26 cellular contexts compared by ENCODE assay signal in the genomic region with DNA sequence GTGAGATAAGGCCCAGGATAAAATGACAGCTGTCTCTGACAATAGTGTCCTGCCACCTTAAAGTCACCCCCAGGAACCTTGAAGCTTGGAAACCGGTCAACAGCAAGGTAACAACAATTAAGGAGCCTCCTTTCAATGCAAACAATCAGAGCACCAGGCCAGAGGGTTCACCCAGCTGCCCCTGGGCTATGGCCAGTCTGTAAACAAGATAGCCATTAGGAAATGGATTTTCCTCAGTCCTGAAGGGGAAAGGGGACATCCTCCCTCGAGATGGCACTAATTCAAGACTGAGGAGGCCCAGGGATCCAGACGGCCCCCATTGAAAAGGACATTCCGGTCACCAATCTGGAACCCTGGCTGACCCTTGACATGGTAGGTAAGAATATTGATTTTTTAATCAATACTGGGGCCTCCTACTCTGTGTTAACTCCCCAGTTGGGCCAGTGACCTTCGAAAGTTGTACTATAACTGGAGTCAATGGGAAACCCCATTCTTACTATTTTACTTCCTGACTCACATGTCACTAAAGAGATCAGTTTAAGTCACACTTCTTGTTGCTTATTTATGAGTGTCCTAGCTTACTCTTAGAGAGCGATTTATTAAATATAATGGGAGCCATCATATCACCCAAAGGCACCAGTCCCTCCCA.
"Had no signal": no experiment of that assay in that cellular context is flagged by ENCODE, and none has a peak within 500 bp of the region (broad histone marks: within the 10 kb centered on the region; RNA-seq: fewer than 3 reads in every experiment).

No MANE protein-coding gene starts in this region.

- H3K4me1 ChIP-seq: adrenal gland, gastroesophageal sphincter, right lobe of liver had no signal

- H3K9me3 ChIP-seq: adrenal gland, gastroesophageal sphincter, right lobe of liver, thoracic aorta had no signal

- H3K27me3 ChIP-seq: adrenal gland, gastroesophageal sphincter had no signal

- H3K36me3 ChIP-seq: adrenal gland, gastroesophageal sphincter, right lobe of liver, thoracic aorta had no signal

- FAIRE-seq: kidney, urothelium cell line had no signal

- ATAC-seq: gastroesophageal sphincter; left colon; stimulated activated effector memory CD8-positive, alpha-beta T cell treated with anti-CD3 and anti-CD28 coated beads, Interleukin-12 subunit alpha, Interleukin-12 subunit beta, amount 100 ng/mL, for 72 hours had no signal

- DNase-seq: activated CD4-positive, alpha-beta memory T cell treated with anti-CD3 and anti-CD28 coated beads for 36 hours; activated CD4-positive, alpha-beta T cell treated with anti-CD3 and anti-CD28 coated beads, Interleukin-2, amount 10 ng/mL, durations not matched to agents 24 days and 14 days; activated CD4-positive, CD25-positive, alpha-beta regulatory T cell treated with anti-CD3 and anti-CD28 coated beads, Interleukin-2, amount 50 U/mL, for 72 hours; activated CD8-positive, alpha-beta memory T cell treated with anti-CD3 and anti-CD28 coated beads, Interleukin-2, amount 50 U/mL, for 4 hours; activated effector memory CD4-positive, alpha-beta T cell treated with anti-CD3 and anti-CD28 coated beads, Interleukin-2, amount 50 U/mL, for 16 hours; activated naive CD4-positive, alpha-beta T cell treated with anti-CD3 and anti-CD28 coated beads for 36 hours; activated naive CD8-positive, alpha-beta T cell treated with anti-CD3 and anti-CD28 coated beads for 36 hours; activated T-cell treated with anti-CD3 and anti-CD28 coated beads, Interleukin-2, amount 50 U/mL, for 1 hour; adrenal gland; aorta; dorsolateral prefrontal cortex; effector memory CD4-positive, alpha-beta T cell; erythroblast; hippocampal formation; kidney; left colon; mammary epithelial cell; right lobe of liver; stimulated activated CD4-positive, alpha-beta T cell treated with anti-CD3 and anti-CD28 coated beads, Interleukin-12 subunit alpha, Interleukin-12 subunit beta, amount 100 ng/mL, for 4 hours; stimulated activated CD4-positive, alpha-beta T cell treated with anti-CD3 and anti-CD28 coated beads, Interleukin-4, amount 100 ng/mL, for 24 hours had no signal

- H3K27ac ChIP-seq: adrenal gland, coronary artery, dorsolateral prefrontal cortex, gastroesophageal sphincter, right lobe of liver, skin epidermis, thoracic aorta had no signal

- H3K4me3 ChIP-seq: adrenal gland, coronary artery, dorsolateral prefrontal cortex, gastroesophageal sphincter, right lobe of liver, skin epidermis, thoracic aorta had no signal
